In genomic region chr10:96025566-96025965, GRCh38 we compare ENCODE assay signal across 8 cellular contexts. TPM values are rescaled to one million over a fixed set of nuclear protein-coding genes. Genes with fewer than 3 reads are reported as not detected.
DNase-seq lines count a peak whose midpoint lies in the region; ATAC-seq and TF ChIP-seq lines count a peak whose summit lies in the region.

No MANE protein-coding gene starts in this region.

- H3K36me3 ChIP-seq in KMS-11 (ENCODE audit: insufficient read depth), result no peaks in the 10 kb centered on the region

- no peaks in the 10 kb centered on the region for H3K4me1 Mint-ChIP-seq in stimulated activated naive B cell treated with anti-CD40 and anti-IgM and Interleukin-4, amounts not matched to agents 10 μg/mL and 1 μg/mL and 100 μg/mL, for 72 hours

- H3K9ac ChIP-seq in KMS-11, result no peak overlapping the region

- no peaks in the 10 kb centered on the region for H3K27me3 ChIP-seq in KMS-11 (ENCODE audit: insufficient read depth, low read depth)

- H3K36me3 Mint-ChIP-seq in stimulated activated naive B cell treated with anti-CD40 and anti-IgM and Interleukin-4, amounts not matched to agents 10 μg/mL and 1 μg/mL and 100 μg/mL, for 72 hours, result peaks cover 0 to 2% of the 10 kb centered on the region in 2 donors

- TF ChIP-seq CTCF in KMS-11 (conservative IDR thresholded peaks at IDR 0.05; ENCODE audit: low read depth, low read length), result peak; percentile 26; the same call in 1 of the 2 replicates

- no peaks in the 10 kb centered on the region for H3K79me2 ChIP-seq in KMS-11 (ENCODE audit: insufficient read depth, low read depth)

- no peak overlapping the region for H3K4me3 Mint-ChIP-seq in stimulated activated naive B cell treated with anti-CD40 and anti-IgM and Interleukin-4, amounts not matched to agents 10 μg/mL and 1 μg/mL and 100 μg/mL, for 72 hours

- H3K4me2 ChIP-seq in KMS-11, result no peak overlapping the region

- ATAC-seq in stimulated activated naive B cell treated with anti-CD40 and anti-IgM and Interleukin-4, amounts not matched to agents 10 μg/mL and 1 μg/mL and 100 μg/mL, for 72 hours (replicated peaks), result peak; percentile 83 to 88

- intact Hi-C loops in cardiac septum (cut with DNase I), result no loop called here

- H3K4me1 ChIP-seq in KMS-11 (ENCODE audit: low read depth, poor library complexity, severe bottlenecking), result no peaks in the 10 kb centered on the region

- H3K4me3 ChIP-seq in KMS-11 (IDR thresholded peaks at IDR 0.05; ENCODE audit: insufficient read depth, low read depth, low read length), result no peak overlapping the region

- H3K27ac ChIP-seq in KMS-11, result no peak overlapping the region

- peak; percentile 16 for DNase-seq in activated CD4-positive, alpha-beta T cell treated with anti-CD3 and anti-CD28 coated beads for 48 hours
- DNase-seq in activated CD4-positive, alpha-beta T cell treated with anti-CD3 and anti-CD28 coated beads for 4 hours, result no peak
- DNase-seq in dermis blood vessel endothelial cell, result peak; percentile 32
- peak; percentile 5 for DNase-seq in stimulated activated naive B cell treated with anti-CD40 and anti-IgM and Interleukin-4, amounts not matched to agents 10 μg/mL and 1 μg/mL and 100 μg/mL, for 72 hours
- no peak for DNase-seq in NCI-H1694 (lab: John Stamatoyannopoulos, UW)
- no peak for DNase-seq in amygdala (lab: John Stamatoyannopoulos, UW)
- no peak for DNase-seq in cardiac septum (ENCODE audit: low spot score)

- H2AFZ ChIP-seq in KMS-11 (ENCODE audit: low read depth), result no peak overlapping the region

- H4K20me1 ChIP-seq in KMS-11 (ENCODE audit: insufficient read depth), result no peaks in the 10 kb centered on the region

- no peak overlapping the region for H3K27ac Mint-ChIP-seq in stimulated activated naive B cell treated with anti-CD40 and anti-IgM and Interleukin-4, amounts not matched to agents 10 μg/mL and 1 μg/mL and 100 μg/mL, for 72 hours

- no peaks in the 10 kb centered on the region for H3K27me3 Mint-ChIP-seq in stimulated activated naive B cell treated with anti-CD40 and anti-IgM and Interleukin-4, amounts not matched to agents 10 μg/mL and 1 μg/mL and 100 μg/mL, for 72 hours

- H3K9me3 Mint-ChIP-seq in stimulated activated naive B cell treated with anti-CD40 and anti-IgM and Interleukin-4, amounts not matched to agents 10 μg/mL and 1 μg/mL and 100 μg/mL, for 72 hours, result no peaks in the 10 kb centered on the region

RNA-seq across cellular contexts. Expression of gene CCNJ, which starts 17.8 kb away (rescaled TPM):
- total RNA-seq in dermis blood vessel endothelial cell, result 30.3 and 36.9 TPM in 2 replicates
- total RNA-seq in cardiac septum, result 3.4 TPM

Comparison
In these comparisons a context has a peak if more than half of its experiments do, and no peak if none do; other contexts are left out.
1. DNase-seq: peak in activated CD4-positive, alpha-beta T cell treated with anti-CD3 and anti-CD28 coated beads for 48 hours (single experiment), dermis blood vessel endothelial cell (single experiment) and stimulated activated naive B cell treated with anti-CD40 and anti-IgM and Interleukin-4, amounts not matched to agents 10 μg/mL and 1 μg/mL and 100 μg/mL, for 72 hours (single experiment); none in activated CD4-positive, alpha-beta T cell treated with anti-CD3 and anti-CD28 coated beads for 4 hours (0 of 2), NCI-H1694 (single experiment), amygdala (0 of 56) and cardiac septum (single experiment).